ENCODE assay signal across 1 cellular context in the genomic region with DNA sequence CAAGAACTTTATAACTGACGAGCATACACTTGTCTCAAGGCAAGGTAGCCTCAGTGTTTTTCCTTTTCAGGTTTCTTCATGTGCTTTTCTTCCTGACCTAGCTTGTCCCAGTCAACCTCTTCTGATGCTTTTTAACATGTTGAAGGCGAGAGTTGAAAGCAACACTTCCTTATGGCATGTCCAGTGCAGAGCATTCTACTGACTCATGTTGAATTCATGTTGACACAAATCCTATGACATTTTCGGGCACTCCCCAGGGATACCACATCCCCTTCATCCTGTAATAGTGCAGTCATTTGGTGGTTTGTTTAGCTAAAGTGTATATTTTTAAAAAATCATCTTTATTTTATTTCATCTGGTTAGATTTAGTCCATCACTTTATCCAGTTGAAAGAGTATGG.
TF ChIP-seq lines count a peak whose summit lies in the region.

No MANE protein-coding gene starts in this region.

TF ChIP-seq in SK-N-SH treated with all-trans-retinoic acid at 6 μM for 48 hours, 23 proteins besides CTCF, POLR2A, EP300 and RAD21 (continued from another document):
- TF ChIP-seq, protein P1, sequence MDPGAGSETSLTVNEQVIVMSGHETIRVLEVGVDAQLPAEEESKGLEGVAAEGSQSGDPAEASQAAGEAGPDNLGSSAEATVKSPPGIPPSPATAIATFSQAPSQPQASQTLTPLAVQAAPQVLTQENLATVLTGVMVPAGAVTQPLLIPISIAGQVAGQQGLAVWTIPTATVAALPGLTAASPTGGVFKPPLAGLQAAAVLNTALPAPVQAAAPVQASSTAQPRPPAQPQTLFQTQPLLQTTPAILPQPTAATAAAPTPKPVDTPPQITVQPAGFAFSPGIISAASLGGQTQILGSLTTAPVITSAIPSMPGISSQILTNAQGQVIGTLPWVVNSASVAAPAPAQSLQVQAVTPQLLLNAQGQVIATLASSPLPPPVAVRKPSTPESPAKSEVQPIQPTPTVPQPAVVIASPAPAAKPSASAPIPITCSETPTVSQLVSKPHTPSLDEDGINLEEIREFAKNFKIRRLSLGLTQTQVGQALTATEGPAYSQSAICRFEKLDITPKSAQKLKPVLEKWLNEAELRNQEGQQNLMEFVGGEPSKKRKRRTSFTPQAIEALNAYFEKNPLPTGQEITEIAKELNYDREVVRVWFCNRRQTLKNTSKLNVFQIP (CRISPR knock-in tag; IDR thresholded peaks at IDR 0.05; ENCODE audit: borderline replicate concordance, low read depth) = no peak
- TF ChIP-seq ISL1 (CRISPR knock-in tag; IDR thresholded peaks at IDR 0.05) = no peak
- TF ChIP-seq SNAI2 (CRISPR knock-in tag; IDR thresholded peaks at IDR 0.05) = no peak
- no peak for TF ChIP-seq TOX (CRISPR knock-in tag; IDR thresholded peaks at IDR 0.05; ENCODE audit: borderline replicate concordance)
- TF ChIP-seq OSR1 (CRISPR knock-in tag; IDR thresholded peaks at IDR 0.05) = no peak
- TF ChIP-seq ZNF8 (CRISPR knock-in tag; IDR thresholded peaks at IDR 0.05) = no peak
TF ChIP-seq in SK-N-SH treated with all-trans-retinoic acid at 6 μM for 48 hours: peak in this region for 0.
